Comparison of ENCODE assay signal across 15 cellular contexts in the genomic region with DNA sequence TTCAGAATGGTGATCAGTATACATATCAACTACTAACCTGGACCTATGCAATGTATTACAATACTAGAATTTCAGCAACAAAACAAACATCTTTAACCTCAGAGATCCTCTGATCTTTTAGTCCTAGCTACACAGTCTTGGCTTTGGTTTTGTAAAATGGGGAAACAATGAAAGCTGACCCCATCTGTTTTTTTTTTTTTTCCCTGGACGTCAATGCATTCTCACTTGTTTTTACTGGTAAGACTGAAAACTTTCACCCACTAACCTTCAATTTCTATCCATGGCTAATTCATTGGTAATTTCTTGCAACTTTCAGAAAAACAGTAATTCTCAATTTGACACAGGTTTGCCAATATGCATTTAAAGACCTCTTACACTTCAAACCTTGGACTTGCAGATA. TPM values are rescaled to one million over a fixed set of nuclear protein-coding genes. Genes with fewer than 3 reads are reported as not detected.
DNase-seq lines count a peak whose midpoint lies in the region; ATAC-seq, FAIRE-seq and TF ChIP-seq lines count a peak whose summit lies in the region.
"Had no signal": no experiment of that assay in that cellular context is flagged by ENCODE, and none has a peak within 500 bp of the region (broad histone marks: within the 10 kb centered on the region; RNA-seq: fewer than 3 reads in every experiment).

No MANE protein-coding gene starts in this region.

- TF ChIP-seq CTCF in GM23338 (conservative IDR thresholded peaks at IDR 0.05; ENCODE audit: low read depth in 2 of 2), result no peak
- no peak for TF ChIP-seq CTCF in GM12878 (IDR thresholded peaks at IDR 0.05 in 2 of 3, conservative IDR thresholded peaks at IDR 0.05 in 1 of 3; ENCODE audit: control insufficient read depth in 2 of 3, extremely low read depth in 1 of 3, insufficient read depth in 1 of 3, low read depth in 3 of 3, low read length in 3 of 3)

- no peak for DNase-seq in GM23338 (ENCODE audit: low spot score)
- no peak for DNase-seq in GM12878 (ENCODE audit: low read depth, low spot score)
- DNase-seq in right cardiac atrium, result no peak
- no peak for DNase-seq in activated CD8-positive, alpha-beta memory T cell treated with anti-CD3 and anti-CD28 coated beads for 24 hours
- DNase-seq in activated CD4-positive, alpha-beta T cell treated with anti-CD3 and anti-CD28 coated beads, Interleukin-2, amount 10 ng/mL, durations not matched to agents 7 days and 5 days, result no peak
- no peak for DNase-seq in anterior cingulate cortex (lab: John Stamatoyannopoulos, UW)
- DNase-seq: CD4-positive, alpha-beta T cell; GDM1; MG63; T1000 had no signal

- H3K4me1 ChIP-seq in GM23338 (ENCODE audit: insufficient read depth), result peaks cover 41% of the 10 kb centered on the region
- H3K4me1 ChIP-seq in GM12878 (ENCODE audit: control insufficient read depth, insufficient read depth, low read length), result peaks cover 6% of the 10 kb centered on the region
- peaks cover 6% of the 10 kb centered on the region for H3K4me1 ChIP-seq in right cardiac atrium (ENCODE audit: control insufficient read depth, insufficient read depth, low read length)
- H3K4me1 ChIP-seq in skeletal muscle satellite cell (ENCODE audit: control insufficient read depth, insufficient read depth, low read length), result peaks cover 31% of the 10 kb centered on the region

- H2AFZ ChIP-seq in GM23338 (no peak overlapping the region), GM12878 (ENCODE audit: control insufficient read depth, low read depth, low read length) (no peak overlapping the region)
- H2AFZ ChIP-seq: neural progenitor cell had no signal

- H3K9me3 ChIP-seq in GM12878 (replicated peaks; ENCODE audit: control insufficient read depth, insufficient read depth, low read length) (no peaks in the 10 kb centered on the region), right cardiac atrium (ENCODE audit: control insufficient read depth, low read length) (no peaks in the 10 kb centered on the region), skeletal muscle satellite cell (replicated peaks; ENCODE audit: low read length) (no peaks in the 10 kb centered on the region)
- H3K9me3 ChIP-seq: MG63 had no signal

- H3K4me2 ChIP-seq in GM23338, result peak overlapping the region; percentile 83
- no peak overlapping the region for H3K4me2 ChIP-seq in GM12878 (ENCODE audit: control insufficient read depth, insufficient read depth)
- H3K4me2 ChIP-seq in skeletal muscle satellite cell (ENCODE audit: low read length), result peak overlapping the region; percentile 75
- H3K4me2 ChIP-seq: neural progenitor cell had no signal

- no peak for TF ChIP-seq POLR2A in GM12878 (IDR thresholded peaks at IDR 0.05; ENCODE audit: low read depth, low read length)

- no TSS peak for BruUV-seq in GM12878 (replicated peaks; lab: Mats Ljungman, UMichigan)

- CTCF ChIA-PET in GM12878 (lab: Yijun Ruan, JAX), result interaction anchor here (0.5 kb wide), 1 partner anchor 566 kb away, joined by 3 read pairs; no protein-coding TSS in a partner anchor
- CTCF ChIA-PET in activated CD4-positive, alpha-beta T cell treated with anti-CD3 and anti-CD28 coated beads, Interleukin-2, amount 10 ng/mL, durations not matched to agents 7 days and 5 days (lab: Charles Lee), result no interaction called here

- peaks cover 14% of the 10 kb centered on the region; the same call in 2 of the 3 replicates for H3K36me3 Mint-ChIP-seq in GM23338 (ENCODE audit: low read depth)
- H3K36me3 Mint-ChIP-seq in activated CD4-positive, alpha-beta T cell treated with anti-CD3 and anti-CD28 coated beads, Interleukin-2, amount 10 ng/mL, durations not matched to agents 7 days and 5 days (ENCODE audit: low read depth), result no peaks in the 10 kb centered on the region

- RAD21 ChIA-PET in GM12878 (lab: Charles Lee; ENCODE audit: unreplicated experiment), result no interaction called here

- H3K36me3 ChIP-seq in GM23338 (ENCODE audit: insufficient read depth) (peaks cover 3% of the 10 kb centered on the region; the same call in 1 of the 2 replicates), GM12878 (ENCODE audit: control insufficient read depth in 2 of 2, insufficient read depth in 2 of 2, low read length in 1 of 2) (no peaks in the 10 kb centered on the region), skeletal muscle satellite cell (ENCODE audit: insufficient read depth, low read length) (no peaks in the 10 kb centered on the region)
- H3K36me3 ChIP-seq: MG63, neural progenitor cell had no signal

- H3K9me3 Mint-ChIP-seq in GM23338, result no peaks in the 10 kb centered on the region
- no peaks in the 10 kb centered on the region for H3K9me3 Mint-ChIP-seq in activated CD4-positive, alpha-beta T cell treated with anti-CD3 and anti-CD28 coated beads, Interleukin-2, amount 10 ng/mL, durations not matched to agents 7 days and 5 days
- H3K9me3 Mint-ChIP-seq: CD4-positive, alpha-beta T cell had no signal

- H3K27ac Mint-ChIP-seq in GM23338, result no peak overlapping the region
- H3K27ac Mint-ChIP-seq in activated CD4-positive, alpha-beta T cell treated with anti-CD3 and anti-CD28 coated beads, Interleukin-2, amount 10 ng/mL, durations not matched to agents 7 days and 5 days, result no peak overlapping the region
- H3K27ac Mint-ChIP-seq: CD4-positive, alpha-beta T cell; neural progenitor cell had no signal

- peaks cover 5% of the 10 kb centered on the region; the same call in 1 of the 2 replicates for H4K20me1 ChIP-seq in GM23338 (replicated peaks; ENCODE audit: insufficient read depth)
- no peaks in the 10 kb centered on the region for H4K20me1 ChIP-seq in GM12878 (ENCODE audit: control insufficient read depth, insufficient read depth)

- peaks cover 4% of the 10 kb centered on the region for H3K27me3 Mint-ChIP-seq in GM23338 (ENCODE audit: insufficient read depth, low read depth, poor library complexity)
- peaks cover 61% of the 10 kb centered on the region for H3K27me3 Mint-ChIP-seq in activated CD4-positive, alpha-beta T cell treated with anti-CD3 and anti-CD28 coated beads, Interleukin-2, amount 10 ng/mL, durations not matched to agents 7 days and 5 days

- SMC1A ChIA-PET in GM12878 (lab: Charles Lee; ENCODE audit: uncharacterized antibody, unreplicated experiment), result no interaction called here

- TF ChIP-seq EP300 in GM12878 (IDR thresholded peaks at IDR 0.05; ENCODE audit: borderline replicate concordance in 1 of 2, control insufficient read depth in 1 of 2, low read depth in 2 of 2, low read length in 2 of 2), result no peak

- 0 out of 2 replicates have a peak, but pooled peaks cover 5% of the 10 kb centered on the region for H3F3A ChIP-seq in GM23338 (replicated peaks; ENCODE audit: low read depth)

- H3K27ac ChIP-seq in GM23338 (ENCODE audit: low read depth) (no peak overlapping the region), GM12878 (ENCODE audit: control insufficient read depth, insufficient read depth) (no peak overlapping the region), right cardiac atrium (ENCODE audit: low read length) (no peak overlapping the region)
- H3K27ac ChIP-seq: neural progenitor cell had no signal

- ATAC-seq in GM23338, result no peak
- ATAC-seq in GM12878, result no peak
- no peak for ATAC-seq in right cardiac atrium
- ATAC-seq in HG03521 (IDR thresholded peaks at IDR 0.05; ENCODE audit: unreplicated experiment), result no peak

- peak; percentile 27 for FAIRE-seq in GM12878 (lab: Jason Lieb, UNC)
- FAIRE-seq: endothelial cell of umbilical vein, islet of Langerhans had no signal

- peaks cover 73% of the 10 kb centered on the region for H3K79me2 ChIP-seq in GM23338 (replicated peaks; ENCODE audit: insufficient read depth)
- H3K79me2 ChIP-seq in GM12878 (ENCODE audit: control insufficient read depth, insufficient read depth, low read length), result no peaks in the 10 kb centered on the region

- no peak for TF ChIP-seq RAD21 in GM12878 (IDR thresholded peaks at IDR 0.05; ENCODE audit: insufficient read depth, low read depth, low read length)

- H3K4me3 ChIP-seq in GM23338 (0 out of 2 replicates have a peak overlapping the region, but pooled peaks have one; percentile 92), GM12878 (no peak overlapping the region), right cardiac atrium (ENCODE audit: low read length) (peak overlapping the region; percentile 93), skeletal muscle satellite cell (ENCODE audit: low read length) (peak overlapping the region; percentile 89)
- H3K4me3 ChIP-seq: MG63, neural progenitor cell had no signal

- in situ Hi-C loops in GM12878 (cut with MboI), result no loop called here

- POLR2A ChIA-PET in GM12878 (lab: Charles Lee), result no interaction called here
- POLR2A ChIA-PET in activated CD4-positive, alpha-beta T cell treated with anti-CD3 and anti-CD28 coated beads, Interleukin-2, amount 10 ng/mL, durations not matched to agents 7 days and 5 days (lab: Charles Lee), result no interaction called here

- H3K27me3 ChIP-seq in GM23338 (ENCODE audit: insufficient read depth), result peaks cover 9% of the 10 kb centered on the region
- H3K27me3 ChIP-seq in GM12878 (replicated peaks in 1 of 2; ENCODE audit: control insufficient read depth in 2 of 2, insufficient read depth in 2 of 2, low read length in 1 of 2), result peaks cover 6 to 21% of the 10 kb centered on the region in 2 experiments
- no peaks in the 10 kb centered on the region for H3K27me3 ChIP-seq in right cardiac atrium (ENCODE audit: control insufficient read depth, insufficient read depth)
- H3K27me3 ChIP-seq in skeletal muscle satellite cell (ENCODE audit: control insufficient read depth, insufficient read depth, low read length), result no peaks in the 10 kb centered on the region
- H3K27me3 ChIP-seq: MG63 had no signal

- H3K4me3 Mint-ChIP-seq in GM23338, result peak overlapping the region; percentile 34; the same call in 2 of the 3 replicates
- no peak overlapping the region for H3K4me3 Mint-ChIP-seq in activated CD4-positive, alpha-beta T cell treated with anti-CD3 and anti-CD28 coated beads, Interleukin-2, amount 10 ng/mL, durations not matched to agents 7 days and 5 days

- intact Hi-C loops in GM12878 (cut with micrococcal nuclease; ENCODE audit: unreplicated experiment) (no loop called here), right cardiac atrium (cut with DNase I) (loop anchor here (10.0 kb wide), 6 partner anchors 60 to 150 kb away; partner anchors contain the start of gene NHLRC1 (in 1 of the 4))

- no peaks in the 10 kb centered on the region for H3K9me2 ChIP-seq in GM23338 (ENCODE audit: insufficient read depth)

- peaks cover 43% of the 10 kb centered on the region for H3K4me1 Mint-ChIP-seq in GM23338
- H3K4me1 Mint-ChIP-seq in activated CD4-positive, alpha-beta T cell treated with anti-CD3 and anti-CD28 coated beads, Interleukin-2, amount 10 ng/mL, durations not matched to agents 7 days and 5 days, result peaks cover 6% of the 10 kb centered on the region

- 20% methylated on average over 1 of the region's 1 CpG for WGBS in GM12878 (ENCODE audit: insufficient coverage, insufficient replicate concordance, low lambda C conversion rate, missing lambda C conversion rate)
- 6% methylated on average over 1 of the region's 1 CpG for WGBS in right cardiac atrium

- H3K9ac ChIP-seq in GM12878 (ENCODE audit: control insufficient read depth, insufficient read depth, low read length) (no peak overlapping the region), skeletal muscle satellite cell (ENCODE audit: low read depth, low read length) (no peak overlapping the region)
- H3K9ac ChIP-seq: neural progenitor cell had no signal

RNA-seq across cellular contexts. Expression of gene KIF13A, which starts 3.0 kb away (rescaled TPM):
- 28.2 and 32.8 TPM in 2 replicates for total RNA-seq in GM23338 (2014; rRNA removed; shearing (Covaris generic))
- polyA plus RNA-seq in GM23338 (2016; fragmentation: Nextera tagmentation; extraction: Ambion mirVana), result 8.4 and 11.4 TPM in 2 replicates
- total RNA-seq in GM12878 (2013; cell fraction: nucleolus; rRNA removed), result 1.2 and 1.4 TPM in 2 replicates
- 0.11 and 0.23 TPM in 2 replicates for total RNA-seq in GM12878 (2014; rRNA removed)
- total RNA-seq in GM12878 (2014; rRNA removed; fragmentation: Illumina TruSeq; extraction: Trizol), result 0.13 and 0.32 TPM in 2 replicates
- 0.26 and 0.53 TPM in 2 replicates for total RNA-seq in GM12878 (2021)
- polyA plus RNA-seq in GM12878 (2011; ENCODE audit: low read depth), result 0.26 TPM
- polyA plus RNA-seq in GM12878 (2011; rRNA removed), result 0.08 and 0.17 TPM in 2 replicates
- 0.10 TPM in 2 replicates for polyA plus RNA-seq in GM12878 (2011; cell fraction: cytosol; rRNA removed)
- 0.04 and 0.06 TPM in 2 replicates for polyA plus RNA-seq in GM12878 (2011; cell fraction: nucleus; rRNA removed)
- polyA plus RNA-seq in GM12878 (2012), result 0.17 and 0.19 TPM in 2 replicates
- polyA plus RNA-seq in GM12878 (2014; fragmentation: Illumina TruSeq; extraction: Trizol), result 0.15 and 0.51 TPM in 2 replicates
- polyA plus RNA-seq in GM12878 (2014; fragmentation: Nextera tagmentation; extraction: Ambion mirVana), result under 1 TPM; 0.02 to 0.07 TPM
- polyA plus RNA-seq in GM12878 (2014; rRNA removed), result 0.13 and 0.71 TPM in 2 replicates
- not detected for polyA plus RNA-seq in GM12878 (2016; fragmentation: Nextera tagmentation; extraction: Ambion mirVana)
- polyA minus RNA-seq in GM12878 (2011; rRNA and poly(A)+ RNA removed), result 0.10 and 1.0 TPM in 2 replicates
- 0.21 TPM in 1 of 2 replicates, not detected in the other for polyA minus RNA-seq in GM12878 (2011; cell fraction: cytosol; rRNA and poly(A)+ RNA removed)
- 0.12 and 0.77 TPM in 2 replicates for polyA minus RNA-seq in GM12878 (2011; cell fraction: nucleus; rRNA and poly(A)+ RNA removed)
- 10 to 100 TPM; 59.8 to 79.6 (median 73.3) TPM for total RNA-seq in right cardiac atrium
- polyA plus RNA-seq in right cardiac atrium, result 27.2 TPM
- 23.6 and 26.6 TPM in 2 replicates for total RNA-seq in skeletal muscle satellite cell (2012; rRNA removed)
- not detected for total RNA-seq in activated CD4-positive, alpha-beta T cell treated with anti-CD3 and anti-CD28 coated beads, Interleukin-2, amount 10 ng/mL, durations not matched to agents 7 days and 5 days

Comparison
In these comparisons a context has a peak if more than half of its experiments do, and no peak if none do; other contexts are left out.
1. RNA of gene KIF13A, which starts 3.0 kb away (total RNA-seq): 59.8 to 79.6 TPM in right cardiac atrium and 28.2 to 32.8 TPM in GM23338; 0.11 to 1.4 TPM in GM12878 and not detected in activated CD4-positive, alpha-beta T cell treated with anti-CD3 and anti-CD28 coated beads, Interleukin-2, amount 10 ng/mL, durations not matched to agents 7 days and 5 days; every median in the first group is over 10 times any median in the second.